ENCODE assay signal across 8 cellular contexts in the genomic region with DNA sequence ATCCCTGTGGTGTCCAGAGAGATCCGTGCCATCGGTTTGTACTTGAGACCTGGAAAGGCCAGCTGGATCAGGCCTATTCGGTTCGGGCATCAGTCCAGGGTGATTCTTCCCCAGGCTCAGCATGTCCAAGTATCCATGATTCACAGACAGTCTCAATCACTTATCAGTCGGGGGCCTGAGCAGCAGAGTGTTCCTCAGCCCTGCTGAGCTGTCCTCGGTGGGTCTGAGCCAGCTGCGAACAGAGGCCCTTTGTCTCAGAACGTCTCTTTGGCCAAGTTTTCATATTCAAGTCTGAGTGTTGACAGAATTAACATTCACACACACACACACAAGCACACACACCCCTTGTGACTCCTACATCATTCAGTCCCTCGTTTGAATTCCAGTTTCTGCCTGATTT. TPM values are rescaled to one million over a fixed set of nuclear protein-coding genes. Genes with fewer than 3 reads are reported as not detected.
DNase-seq lines count a peak whose midpoint lies in the region; ATAC-seq and TF ChIP-seq lines count a peak whose summit lies in the region.

No MANE protein-coding gene starts in this region.

- no peak overlapping the region for H3K4me3 ChIP-seq in AG04450 (ENCODE audit: low read depth, low read length)
- no peak overlapping the region for H3K4me3 ChIP-seq in adrenal gland
- no peak overlapping the region for H3K4me3 ChIP-seq in BE2C (ENCODE audit: low read depth, low read length)

- H3K27me3 ChIP-seq in AG04450 (ENCODE audit: control insufficient read depth, insufficient read depth, low read length) (no peaks in the 10 kb centered on the region), adrenal gland (no peaks in the 10 kb centered on the region), BE2C (no peaks in the 10 kb centered on the region)

- 25 to 40% (median 34%) methylated on average over 5 to 9 of the region's 9 CpGs for WGBS in adrenal gland, 4 donors

- CTCF ChIA-PET in AG04450 (lab: Charles Lee), result no interaction called here

- TF ChIP-seq POLR2A in adrenal gland (IDR thresholded peaks at IDR 0.05), result peak in 1 of 2 donors; percentile 27

- H3K36me3 ChIP-seq in adrenal gland (replicated peaks in 1 of 2), result no peaks in the 10 kb centered on the region
- no peaks in the 10 kb centered on the region for H3K36me3 ChIP-seq in BE2C

- H3K4me1 ChIP-seq in adrenal gland (replicated peaks in 1 of 2) (peaks cover 0 to 16% of the 10 kb centered on the region in 2 donors), BE2C (no peaks in the 10 kb centered on the region)

- ATAC-seq in omental fat pad (ENCODE audit: low FRiP score) (peak; percentile 41), GM18520 (IDR thresholded peaks at IDR 0.05; ENCODE audit: unreplicated experiment) (no peak)

- no peak overlapping the region for H3K27ac ChIP-seq in AG04450 (ENCODE audit: low read depth, low read length)
- H3K27ac ChIP-seq in adrenal gland, result peak overlapping the region; percentile 17 to 73 (median 52)

- TF ChIP-seq CTCF in AG04450 (IDR thresholded peaks at IDR 0.05; ENCODE audit: low read depth, low read length), result no peak
- no peak for TF ChIP-seq CTCF in adrenal gland (IDR thresholded peaks at IDR 0.05)
- no peak for TF ChIP-seq CTCF in omental fat pad (IDR thresholded peaks at IDR 0.05)
- TF ChIP-seq CTCF in BE2C (IDR thresholded peaks at IDR 0.05; ENCODE audit: low read depth, low read length), result no peak

- intact Hi-C loops in adrenal gland (cut with DNase I) (no loop called here), head of caudate nucleus (cut with DNase I) (loop anchor here (5.0 kb wide), 1 partner anchor 34 kb away; a partner anchor contains a TSS)

- POLR2A ChIA-PET in AG04450 (lab: Yijun Ruan, JAX), result interaction anchor here (0.5 kb wide), 1 partner anchor 73 kb away, joined by 7 read pairs; no protein-coding TSS in a partner anchor

- no peaks in the 10 kb centered on the region for H3K9me3 ChIP-seq in AG04450 (ENCODE audit: control insufficient read depth, insufficient read depth, low read length)
- no peaks in the 10 kb centered on the region for H3K9me3 ChIP-seq in adrenal gland (replicated peaks in 1 of 3)
- no peaks in the 10 kb centered on the region for H3K9me3 ChIP-seq in BE2C

- DNase-seq in AG04450 (ENCODE audit: low read depth, low spot score), result peak; percentile 32
- peak; percentile 78 to 91 (median 90) for DNase-seq in adrenal gland
- DNase-seq in head of caudate nucleus, result peak; percentile 74 to 96 (median 90)
- DNase-seq in omental fat pad (ENCODE audit: low spot score), result no peak
- DNase-seq in BE2C, result no peak
- no peak for DNase-seq in activated gamma-delta T cell treated with Interleukin-2 at 50 U/mL for 16 hours
- DNase-seq in SKM-1 (lab: John Stamatoyannopoulos, UW; ENCODE audit: unreplicated experiment), result no peak

RNA-seq across cellular contexts. Expression of a gene that starts 33.4 kb away (rescaled TPM):
- polyA plus RNA-seq in AG04450 (2011; rRNA removed) (66.5 and 69.6 TPM in 2 replicates), adrenal gland (10 to 100 TPM; 70.4 to 99.5 (median 76.3) TPM)
- polyA minus RNA-seq in AG04450 (2011; rRNA and poly(A)+ RNA removed), result 98.8 and 115 TPM in 2 replicates
- total RNA-seq in adrenal gland (100 to 1,000 TPM in 2 of 8 donors, 10 to 100 TPM in 6; 61.9 to 180 (median 87.3) TPM), omental fat pad (10 to 100 TPM; 47.6 to 88.4 (median 56.8) TPM)
- polyA plus RNA-seq in BE2C (2012; ENCODE audit: insufficient read depth, insufficient read length, low read depth), result 20.4 TPM

Comparison
In these comparisons a context has a peak if more than half of its experiments do, and no peak if none do; other contexts are left out.
1. DNase-seq: peak in AG04450 (single experiment), adrenal gland (7 of 7) and head of caudate nucleus (42 of 42); none in omental fat pad (single experiment), BE2C (single experiment), activated gamma-delta T cell treated with Interleukin-2 at 50 U/mL for 16 hours (single experiment) and SKM-1 (single experiment).